ENCODE assay signal across 1 cellular context in the genomic region with DNA sequence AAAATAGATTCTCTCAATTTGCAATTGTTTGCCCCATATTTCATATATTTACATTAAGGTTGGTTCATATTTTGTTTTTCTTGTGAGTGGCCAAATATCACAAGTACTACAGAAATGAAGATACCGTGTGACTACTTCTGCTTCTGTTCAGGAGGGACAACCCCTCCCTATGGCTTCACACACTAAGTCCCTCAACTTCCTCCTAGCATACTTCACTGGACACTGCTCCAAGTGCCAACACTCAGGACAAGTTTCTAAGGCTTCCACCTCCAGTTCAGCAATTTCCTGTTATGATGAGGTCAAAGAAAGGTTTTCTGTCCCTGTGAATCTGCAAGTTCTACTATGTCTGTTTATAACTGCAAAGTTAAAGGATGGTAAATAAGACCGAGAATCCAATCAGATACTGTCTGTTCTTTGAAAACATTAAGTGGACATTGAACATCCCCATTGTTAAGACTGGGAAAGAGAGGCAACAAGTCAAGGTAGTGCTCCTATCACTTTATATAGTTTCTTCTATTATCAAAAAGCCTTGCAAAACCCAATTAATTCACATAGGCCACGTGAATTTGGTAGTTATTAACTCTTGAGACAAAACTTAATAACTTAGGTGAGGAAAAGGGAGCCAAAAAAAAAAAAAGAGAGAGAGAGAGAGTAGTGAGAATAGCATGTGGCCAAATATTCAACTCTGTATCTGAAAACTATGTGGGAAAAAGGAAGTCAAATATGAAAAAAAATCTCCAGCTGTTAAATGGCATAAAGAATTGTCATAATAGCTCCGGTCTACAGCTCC.
TF ChIP-seq lines count a peak whose summit lies in the region.

No MANE protein-coding gene starts in this region.

TF ChIP-seq in GM23338, 12 proteins besides CTCF, POLR2A, EP300 and RAD21 (continued from another document):
- TF ChIP-seq, protein P1, sequence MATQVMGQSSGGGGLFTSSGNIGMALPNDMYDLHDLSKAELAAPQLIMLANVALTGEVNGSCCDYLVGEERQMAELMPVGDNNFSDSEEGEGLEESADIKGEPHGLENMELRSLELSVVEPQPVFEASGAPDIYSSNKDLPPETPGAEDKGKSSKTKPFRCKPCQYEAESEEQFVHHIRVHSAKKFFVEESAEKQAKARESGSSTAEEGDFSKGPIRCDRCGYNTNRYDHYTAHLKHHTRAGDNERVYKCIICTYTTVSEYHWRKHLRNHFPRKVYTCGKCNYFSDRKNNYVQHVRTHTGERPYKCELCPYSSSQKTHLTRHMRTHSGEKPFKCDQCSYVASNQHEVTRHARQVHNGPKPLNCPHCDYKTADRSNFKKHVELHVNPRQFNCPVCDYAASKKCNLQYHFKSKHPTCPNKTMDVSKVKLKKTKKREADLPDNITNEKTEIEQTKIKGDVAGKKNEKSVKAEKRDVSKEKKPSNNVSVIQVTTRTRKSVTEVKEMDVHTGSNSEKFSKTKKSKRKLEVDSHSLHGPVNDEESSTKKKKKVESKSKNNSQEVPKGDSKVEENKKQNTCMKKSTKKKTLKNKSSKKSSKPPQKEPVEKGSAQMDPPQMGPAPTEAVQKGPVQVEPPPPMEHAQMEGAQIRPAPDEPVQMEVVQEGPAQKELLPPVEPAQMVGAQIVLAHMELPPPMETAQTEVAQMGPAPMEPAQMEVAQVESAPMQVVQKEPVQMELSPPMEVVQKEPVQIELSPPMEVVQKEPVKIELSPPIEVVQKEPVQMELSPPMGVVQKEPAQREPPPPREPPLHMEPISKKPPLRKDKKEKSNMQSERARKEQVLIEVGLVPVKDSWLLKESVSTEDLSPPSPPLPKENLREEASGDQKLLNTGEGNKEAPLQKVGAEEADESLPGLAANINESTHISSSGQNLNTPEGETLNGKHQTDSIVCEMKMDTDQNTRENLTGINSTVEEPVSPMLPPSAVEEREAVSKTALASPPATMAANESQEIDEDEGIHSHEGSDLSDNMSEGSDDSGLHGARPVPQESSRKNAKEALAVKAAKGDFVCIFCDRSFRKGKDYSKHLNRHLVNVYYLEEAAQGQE (IDR thresholded peaks at IDR 0.05; ENCODE audit: unreplicated experiment): no peak
- TF ChIP-seq, protein P2, sequence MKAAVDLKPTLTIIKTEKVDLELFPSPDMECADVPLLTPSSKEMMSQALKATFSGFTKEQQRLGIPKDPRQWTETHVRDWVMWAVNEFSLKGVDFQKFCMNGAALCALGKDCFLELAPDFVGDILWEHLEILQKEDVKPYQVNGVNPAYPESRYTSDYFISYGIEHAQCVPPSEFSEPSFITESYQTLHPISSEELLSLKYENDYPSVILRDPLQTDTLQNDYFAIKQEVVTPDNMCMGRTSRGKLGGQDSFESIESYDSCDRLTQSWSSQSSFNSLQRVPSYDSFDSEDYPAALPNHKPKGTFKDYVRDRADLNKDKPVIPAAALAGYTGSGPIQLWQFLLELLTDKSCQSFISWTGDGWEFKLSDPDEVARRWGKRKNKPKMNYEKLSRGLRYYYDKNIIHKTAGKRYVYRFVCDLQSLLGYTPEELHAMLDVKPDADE (IDR thresholded peaks at IDR 0.05): no peak
- no peak for TF ChIP-seq ZNF114 (CRISPR knock-in tag; IDR thresholded peaks at IDR 0.05)
